In genomic region chr6:53151676-53152075, GRCh38 we compare ENCODE assay signal across 11 cellular contexts. TPM values are rescaled to one million over a fixed set of nuclear protein-coding genes. Genes with fewer than 3 reads are reported as not detected.
DNase-seq lines count a peak whose midpoint lies in the region; ATAC-seq and TF ChIP-seq lines count a peak whose summit lies in the region.
"Had no signal": no experiment of that assay in that cellular context is flagged by ENCODE, and none has a peak within 500 bp of the region (broad histone marks: within the 10 kb centered on the region; RNA-seq: fewer than 3 reads in every experiment).

No MANE protein-coding gene starts in this region.

- no peak overlapping the region for H3K4me3 ChIP-seq in H7 (ENCODE audit: insufficient read depth, low read depth, low read length)
- H3K4me3 ChIP-seq: skin epidermis, tibial artery had no signal

- no peaks in the 10 kb centered on the region for H3K27me3 ChIP-seq in H7 (ENCODE audit: control insufficient read depth, insufficient read depth, low read length)
- H3K27me3 ChIP-seq: tibial artery had no signal

- peak; percentile 37 for DNase-seq in NCI-H748 (lab: John Stamatoyannopoulos, UW; ENCODE audit: unreplicated experiment)
- DNase-seq in NCI-H748 treated with DMSO at 0.1 percent for 48 hours (lab: John Stamatoyannopoulos, UW), result no peak
- DNase-seq in H7, result peak; percentile 35
- peak; percentile 58 for DNase-seq in iPS-NIHi7 (ENCODE audit: extremely low spot score)
- no peak for DNase-seq in posterior vena cava (ENCODE audit: low spot score)
- DNase-seq in GF-D8 (lab: John Stamatoyannopoulos, UW), result no peak
- DNase-seq in activated T-cell treated with anti-CD3 and anti-CD28 coated beads for 4 hours, result no peak
- DNase-seq: NCI-H2227 treated with DMSO at 0.1 percent for 48 hours, tibial artery had no signal

- ATAC-seq in SK-N-SH treated with all-trans-retinoic acid at 6 μM for 48 hours, result peak; percentile 56; the same call in 2 of the 3 replicates

- intact Hi-C loops in posterior vena cava (cut with DNase I), result no loop called here

- H3K36me3 ChIP-seq in H7 (replicated peaks; ENCODE audit: control insufficient read depth, insufficient read depth, low read length), result no peaks in the 10 kb centered on the region
- H3K36me3 ChIP-seq: tibial artery had no signal

TF ChIP-seq in SK-N-SH treated with all-trans-retinoic acid at 6 μM for 48 hours, 23 proteins besides CTCF, POLR2A, EP300 and RAD21:
- TF ChIP-seq OSR1 (CRISPR knock-in tag; IDR thresholded peaks at IDR 0.05) (no peak), ARNTL (CRISPR knock-in tag; IDR thresholded peaks at IDR 0.05; ENCODE audit: borderline replicate concordance, low read depth) (no peak), ZNF70 (CRISPR knock-in tag; IDR thresholded peaks at IDR 0.05) (no peak), SNAI2 (CRISPR knock-in tag; IDR thresholded peaks at IDR 0.05) (no peak)

RNA-seq across cellular contexts. Expression of gene GCM1, which starts 3.0 kb away (rescaled TPM):
- not detected in 2 replicates for total RNA-seq in H7 (2014; rRNA removed; shearing (Covaris generic))
- under 1 TPM in 1 of 2 donors, not detected in 1; 0.10 TPM for total RNA-seq in posterior vena cava

Comparison
In these comparisons a context has a peak if more than half of its experiments do, and no peak if none do; other contexts are left out.
1. DNase-seq: peak in NCI-H748 (single experiment), H7 (single experiment) and iPS-NIHi7 (single experiment); none in NCI-H748 treated with DMSO at 0.1 percent for 48 hours (single experiment), posterior vena cava (single experiment), GF-D8 (single experiment) and activated T-cell treated with anti-CD3 and anti-CD28 coated beads for 4 hours (single experiment).